13 cellular contexts compared by ENCODE assay signal in the genomic region with DNA sequence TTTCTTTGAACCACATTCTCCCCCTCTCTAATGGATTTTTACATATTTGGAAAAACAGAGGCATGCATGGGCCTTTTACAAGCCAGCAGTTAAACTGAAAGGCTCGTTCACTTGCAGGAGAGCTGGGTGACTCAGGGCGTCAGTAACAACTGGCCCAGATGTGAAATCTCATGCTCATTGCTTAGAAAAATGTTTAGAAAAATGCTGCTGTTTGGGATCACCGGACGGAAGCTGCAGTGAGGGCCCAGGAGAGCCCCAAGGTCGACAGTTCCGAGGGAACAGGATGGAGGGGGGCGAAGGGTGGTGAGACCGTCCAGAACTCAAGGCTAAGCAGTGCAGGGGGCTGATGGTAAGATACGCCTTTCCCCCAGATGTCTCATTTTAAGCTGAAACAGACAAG. TPM values are rescaled to one million over a fixed set of nuclear protein-coding genes. Genes with fewer than 3 reads are reported as not detected.
DNase-seq lines count a peak whose midpoint lies in the region; FAIRE-seq and TF ChIP-seq lines count a peak whose summit lies in the region.
"Had no signal": no experiment of that assay in that cellular context is flagged by ENCODE, and none has a peak within 500 bp of the region (broad histone marks: within the 10 kb centered on the region; RNA-seq: fewer than 3 reads in every experiment).

No MANE protein-coding gene starts in this region.

- no peaks in the 10 kb centered on the region for H3K79me2 ChIP-seq in H1 (ENCODE audit: control insufficient read depth in 1 of 2, insufficient read depth in 2 of 2, low read length in 2 of 2)

- intact Hi-C loops in kidney (cut with DNase I) (no loop called here), sigmoid colon (cut with DNase I) (loop anchor here (5.0 kb wide), 1 partner anchor 92 kb away; no protein-coding TSS in a partner anchor)

- no peaks in the 10 kb centered on the region for H3K23me2 ChIP-seq in H1 (ENCODE audit: low read depth, low read length)

- 0 out of 2 replicates have a peak overlapping the region, but pooled peaks have one; percentile 23 for H2AFZ ChIP-seq in H1 (ENCODE audit: low read length)

- H4K20me1 ChIP-seq in H1 (replicated peaks in 1 of 2; ENCODE audit: control insufficient read depth in 1 of 2, insufficient read depth in 2 of 2, low read length in 2 of 2) = no peaks in the 10 kb centered on the region

- no peak overlapping the region for H3K4ac ChIP-seq in H1 (replicated peaks; ENCODE audit: insufficient read length, low read depth, low read length)

- H3K9ac ChIP-seq in H1 (replicated peaks in 1 of 4; ENCODE audit: extremely low read depth in 1 of 4, low read depth in 3 of 4, low read length in 3 of 4) = no peak overlapping the region
- no peak overlapping the region for H3K9ac ChIP-seq in kidney (ENCODE audit: low read length in 2 of 2)

- TF ChIP-seq POLR2A in H1 (IDR thresholded peaks at IDR 0.05; ENCODE audit: control extremely low read depth in 1 of 2, low read depth in 2 of 2, low read length in 2 of 2) (no peak), sigmoid colon (IDR thresholded peaks at IDR 0.05) (no peak)

- H2BK12ac ChIP-seq in H1 (ENCODE audit: low read depth, low read length) = no peak overlapping the region

- DNase-seq in BJ (ENCODE audit: low read depth) (peak; percentile 71), H1 (ENCODE audit: low read depth in 1 of 2, low spot score in 2 of 2) (no peak), kidney (peak; percentile 76), sigmoid colon (peak; percentile 86), NCI-H2227 (lab: John Stamatoyannopoulos, UW; ENCODE audit: unreplicated experiment) (no peak), caudate nucleus (lab: John Stamatoyannopoulos, UW) (no peak), dermis blood vessel endothelial cell (no peak), GDM1 (lab: John Stamatoyannopoulos, UW) (no peak)
- DNase-seq: NCI-H2171; PC-3; stimulated activated CD8-positive, alpha-beta memory T cell treated with anti-CD3 and anti-CD28 coated beads, Interleukin-4, amount 100 ng/mL, for 48 hours had no signal

- no peak overlapping the region for H3K4me2 ChIP-seq in H1 (ENCODE audit: insufficient read depth in 1 of 2, low read depth in 2 of 2, low read length in 2 of 2)

- no peak overlapping the region for H3K18ac ChIP-seq in H1 (ENCODE audit: extremely low read depth, low read length)

- H3K27ac ChIP-seq in H1 (ENCODE audit: low read depth, low read length) (no peak overlapping the region), kidney (ENCODE audit: low read depth in 2 of 2, low read length in 2 of 2) (peak overlapping the region in 1 of 2 donors; percentile 53), sigmoid colon (peak overlapping the region; percentile 85 to 92 (median 90)), caudate nucleus (ENCODE audit: low read depth, low read length) (no peak overlapping the region)

- no peak overlapping the region for H3K56ac ChIP-seq in H1 (replicated peaks; ENCODE audit: insufficient read length, low read depth, low read length)

- H2AK5ac ChIP-seq in H1 (ENCODE audit: low read depth, low read length) = no peak overlapping the region

- POLR2A ChIA-PET in BJ (lab: Charles Lee) (interaction anchor here (0.6 to 0.7 kb wide), 3 partner anchors 41 to 404 kb away, joined by 3 to 4 read pairs (median 3); a partner anchor contains a TSS), H1 (lab: Charles Lee; ENCODE audit: partially characterized antibody) (interaction anchor here (1.0 to 1.4 kb wide), 2 partner anchors 68 to 70 kb away, joined by 3 read pairs; a partner anchor contains a TSS)

- TF ChIP-seq EP300 in H1 (IDR thresholded peaks at IDR 0.05; ENCODE audit: borderline replicate concordance in 1 of 2, low read depth in 2 of 2, low read length in 2 of 2) = no peak
- TF ChIP-seq EP300 in sigmoid colon (IDR thresholded peaks at IDR 0.05) = peak in 1 of 4 donors; percentile 73

- no peak overlapping the region for H2BK15ac ChIP-seq in H1 (ENCODE audit: low read length)

- 69% methylated on average over 9 of the region's 9 CpGs; no CpG with 5 or more reads in 1 of the 2 experiments for WGBS in H1 (ENCODE audit: extremely low coverage in 1 of 2, insufficient coverage in 1 of 2, insufficient read length in 1 of 2, insufficient replicate concordance in 2 of 2, low coverage in 1 of 2, low lambda C conversion rate in 2 of 2, missing lambda C conversion rate in 1 of 2), 2 experiments
- WGBS in sigmoid colon, 2 donors = 56 to 69% methylated on average over 9 of the region's 9 CpGs

- H3K23ac ChIP-seq in H1 (ENCODE audit: insufficient read length) = no peak overlapping the region

- H2BK120ac ChIP-seq in H1 (replicated peaks; ENCODE audit: low read depth, low read length) = no peak overlapping the region

- H3K79me1 ChIP-seq in H1 (ENCODE audit: low read depth, low read length) = no peaks in the 10 kb centered on the region

- H3K27me3 ChIP-seq in BJ (ENCODE audit: control insufficient read depth, insufficient read depth, low read length) (no peaks in the 10 kb centered on the region), H1 (replicated peaks in 1 of 4; ENCODE audit: control insufficient read depth in 3 of 4, extremely low read depth in 1 of 4, insufficient read depth in 3 of 4, low read length in 3 of 4) (no peaks in the 10 kb centered on the region), sigmoid colon (no peaks in the 10 kb centered on the region)

- peak overlapping the region; percentile 14 for H3K14ac ChIP-seq in H1 (ENCODE audit: insufficient read length)

- peak overlapping the region; percentile 36; the same call in 1 of the 2 replicates for H4K8ac ChIP-seq in H1 (ENCODE audit: extremely low read depth, insufficient read depth, low read length)

- no peak overlapping the region for H4K5ac ChIP-seq in H1 (ENCODE audit: insufficient read length, low read depth, low read length)

- H3K4me3 ChIP-seq in BJ (ENCODE audit: low read depth, low read length) (no peak overlapping the region), H1 (ENCODE audit: extremely low read depth in 1 of 4, insufficient read depth in 2 of 4, low read depth in 3 of 4, low read length in 4 of 4) (no peak overlapping the region), kidney (ENCODE audit: low read length in 2 of 2) (no peak overlapping the region), sigmoid colon (no peak overlapping the region)

- FAIRE-seq in H1 (lab: Jason Lieb, UNC) = no peak
- no peak for FAIRE-seq in kidney (lab: Jason Lieb, UNC)
- FAIRE-seq: G401.6, H54 had no signal

- no peak overlapping the region for H2BK5ac ChIP-seq in H1 (ENCODE audit: low read depth, low read length)

- TF ChIP-seq CTCF in BJ (IDR thresholded peaks at IDR 0.05; ENCODE audit: insufficient read depth, low read depth, low read length) = no peak
- no peak for TF ChIP-seq CTCF in H1 (IDR thresholded peaks at IDR 0.05; ENCODE audit: control extremely low read depth in 1 of 3, insufficient read depth in 1 of 3, low read depth in 1 of 3, low read length in 3 of 3)
- TF ChIP-seq CTCF in kidney (IDR thresholded peaks at IDR 0.05; ENCODE audit: borderline replicate concordance, extremely low read depth, insufficient read depth) = no peak
- TF ChIP-seq CTCF in sigmoid colon (IDR thresholded peaks at IDR 0.05) = no peak

- H3K9me3 ChIP-seq in H1 (ENCODE audit: insufficient read depth in 2 of 2, low read depth in 1 of 2, low read length in 1 of 2) (no peaks in the 10 kb centered on the region), kidney (ENCODE audit: control insufficient read depth in 1 of 2, low read length in 2 of 2) (no peaks in the 10 kb centered on the region), sigmoid colon (no peaks in the 10 kb centered on the region)

- TF ChIP-seq RAD21 in H1 (IDR thresholded peaks at IDR 0.05 in 1 of 2, conservative IDR thresholded peaks at IDR 0.05 in 1 of 2; ENCODE audit: low read depth in 2 of 2, low read length in 2 of 2) = no peak

- H3K36me3 ChIP-seq in BJ (ENCODE audit: control insufficient read depth, insufficient read depth, low read length) = no peaks in the 10 kb centered on the region
- no peaks in the 10 kb centered on the region for H3K36me3 ChIP-seq in H1 (ENCODE audit: control insufficient read depth in 2 of 4, insufficient read depth in 4 of 4, low read length in 3 of 4)
- H3K36me3 ChIP-seq in kidney (ENCODE audit: control insufficient read depth in 1 of 2, insufficient read depth in 2 of 2, low read length in 2 of 2) = no peaks in the 10 kb centered on the region
- no peaks in the 10 kb centered on the region for H3K36me3 ChIP-seq in sigmoid colon

- peak overlapping the region; percentile 66 for H4K91ac ChIP-seq in H1 (replicated peaks; ENCODE audit: insufficient read length, low read length)

- H3K4me1 ChIP-seq in H1 (replicated peaks in 1 of 4; ENCODE audit: control insufficient read depth in 3 of 4, insufficient read depth in 4 of 4, low read length in 3 of 4) (no peaks in the 10 kb centered on the region), kidney (ENCODE audit: control insufficient read depth in 1 of 2, insufficient read depth in 1 of 2, low read depth in 1 of 2, low read length in 2 of 2) (peaks cover 0 to 5% of the 10 kb centered on the region in 2 donors), sigmoid colon (peaks cover 0 to 67% (median 62%) of the 10 kb centered on the region in 4 donors)

- H2BK20ac ChIP-seq in H1 (ENCODE audit: low read length) = no peak overlapping the region

- CTCF ChIA-PET in BJ (lab: Yijun Ruan, JAX) = interaction anchor here (1.2 to 4.5 kb wide), 2 partner anchors 44 to 70 kb away, joined by 3 to 40 read pairs; a partner anchor contains a TSS
- CTCF ChIA-PET in H1 (lab: Charles Lee; ENCODE audit: partially characterized antibody) = interaction anchor here (0.5 kb wide), 1 partner anchor 15 kb away, joined by 3 read pairs; no protein-coding TSS in a partner anchor

TF ChIP-seq in H1, 55 proteins besides CTCF, POLR2A, EP300 and RAD21 (continues in another document):
- TF ChIP-seq EGR1 (IDR thresholded peaks at IDR 0.05; ENCODE audit: borderline replicate concordance, low read depth, low read length) = no peak
- TF ChIP-seq CBX8 (IDR thresholded peaks at IDR 0.05; ENCODE audit: borderline replicate concordance, low read depth, low read length) = no peak

RNA-seq across cellular contexts. Expression of a gene that starts 41.7 kb away (rescaled TPM):
- polyA plus RNA-seq in BJ (2011; rRNA removed) (16.9 and 45.7 TPM in 2 replicates), H1 (2011; rRNA removed) (12.3 and 27.6 TPM in 2 replicates), kidney (ENCODE audit: insufficient read depth, low read depth, low replicate concordance) (64.4 TPM), sigmoid colon (100 to 1,000 TPM in 1 of 3 donors, 10 to 100 TPM in 2; 23.8 to 103 (median 29.4) TPM)
- polyA minus RNA-seq in BJ (2011; rRNA and poly(A)+ RNA removed) = 19.0 and 23.1 TPM in 2 replicates
- 20.8 and 26.5 TPM in 2 replicates for total RNA-seq in H1 (2021; fragmentation: NEBNext Ultra II Directional; extraction: Animal tissue kit (Norgen Biotek cat#: 25700))
- 9.2 TPM for polyA plus RNA-seq in H1 (2011; cell fraction: cytosol; rRNA removed)
- polyA plus RNA-seq in H1 (2011; cell fraction: nucleus; rRNA removed) = 31.0 TPM
- polyA plus RNA-seq in H1 (2012, experiment 1 of 2) = 6.7 to 15.9 TPM (median 13.8 TPM) in 4 replicates
- polyA plus RNA-seq in H1 (2012, experiment 2 of 2) = 8.5 TPM
- 17.8 TPM for polyA plus RNA-seq in H1 (2013, experiment 1 of 2)
- 16.7 TPM for polyA plus RNA-seq in H1 (2013, experiment 2 of 2)
- 4.6 and 9.1 TPM in 2 replicates for polyA minus RNA-seq in H1 (2011; rRNA and poly(A)+ RNA removed)
- polyA minus RNA-seq in H1 (2011; cell fraction: cytosol; rRNA and poly(A)+ RNA removed) = 13.0 TPM
- polyA minus RNA-seq in H1 (2011; cell fraction: nucleus; rRNA and poly(A)+ RNA removed) = 10.4 TPM
- total RNA-seq in kidney (67.7 TPM), sigmoid colon (1,000 to 10,000 TPM in 3 of 4 donors, 100 to 1,000 TPM in 1; 987 to 1,789 (median 1,228) TPM), dermis blood vessel endothelial cell (269 and 319 TPM in 2 replicates)

Comparison
In these comparisons a context has a peak if more than half of its experiments do, and no peak if none do; other contexts are left out.
1. DNase-seq: peak in BJ (single experiment), kidney (single experiment) and sigmoid colon (single experiment); none in H1 (0 of 2), NCI-H2227 (single experiment), caudate nucleus (0 of 61), dermis blood vessel endothelial cell (single experiment) and GDM1 (single experiment).
2. H3K27ac ChIP-seq: peak in sigmoid colon (4 of 4); none in H1 (single experiment) and caudate nucleus (single experiment).